In genomic region chr5:142107729-142108431, GRCh38 we compare ENCODE assay signal across 8 cellular contexts. TPM values are rescaled to one million over a fixed set of nuclear protein-coding genes. Genes with fewer than 3 reads are reported as not detected.
DNase-seq lines count a peak whose midpoint lies in the region; ATAC-seq and TF ChIP-seq lines count a peak whose summit lies in the region.

No MANE protein-coding gene starts in this region.

- peak overlapping the region; percentile 51 for H3K27ac ChIP-seq in adipose tissue (ENCODE audit: low read depth, low read length)
- peak overlapping the region; percentile 95 to 99 for H3K27ac ChIP-seq in left lung
- H3K27ac ChIP-seq in thymus (ENCODE audit: low read depth): peak overlapping the region; percentile 100

- H3K4me1 Mint-ChIP-seq in activated CD4-positive, alpha-beta T cell treated with anti-CD3 and anti-CD28 coated beads, Interleukin-2, amount 10 ng/mL, durations not matched to agents 24 days and 14 days: peaks cover 52% of the 10 kb centered on the region

- H3K4me1 ChIP-seq in left lung (peaks cover 8 to 32% of the 10 kb centered on the region in 2 donors), thymus (ENCODE audit: control insufficient read depth, insufficient read depth, low read length) (peaks cover 15% of the 10 kb centered on the region)

- intact Hi-C loops in activated CD4-positive, alpha-beta T cell treated with anti-CD3 and anti-CD28 coated beads, Interleukin-2, amount 10 ng/mL, durations not matched to agents 24 days and 14 days (cut with micrococcal nuclease): loop anchor here (2.0 kb wide), 4 partner anchors 33 to 249 kb away; no protein-coding TSS in a partner anchor
- intact Hi-C loops in left lung (cut with DNase I): no loop called here

- H3K9me3 ChIP-seq in left lung (no peaks in the 10 kb centered on the region), thymus (ENCODE audit: control insufficient read depth) (no peaks in the 10 kb centered on the region)

- H3K27ac Mint-ChIP-seq in activated CD4-positive, alpha-beta T cell treated with anti-CD3 and anti-CD28 coated beads, Interleukin-2, amount 10 ng/mL, durations not matched to agents 24 days and 14 days: peak overlapping the region; percentile 97

- TF ChIP-seq CTCF in left lung (IDR thresholded peaks at IDR 0.05): no peak

- H3K27me3 Mint-ChIP-seq in activated CD4-positive, alpha-beta T cell treated with anti-CD3 and anti-CD28 coated beads, Interleukin-2, amount 10 ng/mL, durations not matched to agents 24 days and 14 days: no peaks in the 10 kb centered on the region

- no peaks in the 10 kb centered on the region for H3K9me3 Mint-ChIP-seq in activated CD4-positive, alpha-beta T cell treated with anti-CD3 and anti-CD28 coated beads, Interleukin-2, amount 10 ng/mL, durations not matched to agents 24 days and 14 days

- peak overlapping the region; percentile 93 for H3K4me3 Mint-ChIP-seq in activated CD4-positive, alpha-beta T cell treated with anti-CD3 and anti-CD28 coated beads, Interleukin-2, amount 10 ng/mL, durations not matched to agents 24 days and 14 days

- H3K4me3 ChIP-seq in left lung (peak overlapping the region in 1 of 2 donors; percentile 80), thymus (ENCODE audit: low read length) (peak overlapping the region; percentile 91)

- H3K27me3 ChIP-seq in left lung: no peaks in the 10 kb centered on the region
- no peaks in the 10 kb centered on the region for H3K27me3 ChIP-seq in thymus (ENCODE audit: control insufficient read depth, insufficient read depth)

- ATAC-seq in left lung (no peak), GM18858 (IDR thresholded peaks at IDR 0.05; ENCODE audit: unreplicated experiment) (no peak)

- no peak for DNase-seq in activated CD4-positive, alpha-beta T cell treated with anti-CD3 and anti-CD28 coated beads, Interleukin-2, amount 10 ng/mL, durations not matched to agents 24 days and 14 days
- DNase-seq in activated CD4-positive, alpha-beta T cell treated with anti-CD3 and anti-CD28 coated beads, Interleukin-2, amount 50 U/mL, for 1 hour: no peak
- DNase-seq in left lung: no peak
- no peak for DNase-seq in activated effector memory CD4-positive, alpha-beta T cell treated with Interleukin-2 at 50 U/mL for 16 hours
- no peak for DNase-seq in cerebellar nuclear complex (lab: John Stamatoyannopoulos, UW)

- H3K36me3 ChIP-seq in left lung: no peaks in the 10 kb centered on the region
- no peaks in the 10 kb centered on the region for H3K36me3 ChIP-seq in thymus (ENCODE audit: control insufficient read depth, insufficient read depth)

- WGBS in adipose tissue, 3 donors: 78 to 81% (median 80%) methylated on average over 11 of the region's 11 CpGs
- WGBS in thymus: 76% methylated on average over 11 of the region's 11 CpGs

- H3K36me3 Mint-ChIP-seq in activated CD4-positive, alpha-beta T cell treated with anti-CD3 and anti-CD28 coated beads, Interleukin-2, amount 10 ng/mL, durations not matched to agents 24 days and 14 days (ENCODE audit: low read depth): peaks cover 34% of the 10 kb centered on the region

RNA-seq across cellular contexts. Expression of gene NDFIP1, which starts 0.7 kb away (rescaled TPM):
- 114 and 122 TPM in 2 replicates for total RNA-seq in activated CD4-positive, alpha-beta T cell treated with anti-CD3 and anti-CD28 coated beads, Interleukin-2, amount 10 ng/mL, durations not matched to agents 24 days and 14 days
- 10 to 100 TPM; 36.8 to 50.8 (median 38.6) TPM for polyA plus RNA-seq in adipose tissue
- total RNA-seq in left lung: 10 to 100 TPM; 76.5 to 93.1 TPM
- 121 TPM for polyA plus RNA-seq in thymus
